In the genomic region with DNA sequence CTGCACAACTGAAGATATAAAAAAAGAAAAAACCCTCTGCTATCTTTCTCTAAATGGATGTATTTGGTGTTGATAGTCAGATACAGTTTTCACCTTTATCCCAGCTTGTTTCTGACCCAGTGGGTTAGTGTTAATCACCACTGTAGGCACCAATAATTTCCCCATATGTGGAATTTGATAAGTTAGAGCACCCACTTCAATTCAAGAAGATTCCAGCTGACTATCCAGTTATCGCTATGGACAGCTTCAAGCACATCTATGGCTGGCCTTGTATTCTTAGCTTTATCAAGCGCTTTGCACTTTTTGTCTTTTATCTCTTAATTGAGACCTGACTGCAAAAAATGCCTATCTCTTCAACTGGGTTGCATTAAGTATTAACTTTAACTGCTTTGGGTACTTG, we compare ENCODE assay signal across 36 cellular contexts.
"Had no signal": no experiment of that assay in that cellular context is flagged by ENCODE, and none has a peak within 500 bp of the region (broad histone marks: within the 10 kb centered on the region; RNA-seq: fewer than 3 reads in every experiment).

No MANE protein-coding gene starts in this region.

- H3K27ac ChIP-seq: KMS-11 had no signal

- H3K4me3 ChIP-seq: MG63 had no signal

- H3K36me3 ChIP-seq: MG63 had no signal

- H3K27me3 ChIP-seq: MG63 had no signal

- H3K9ac ChIP-seq: KMS-11 had no signal

- H3K9me3 ChIP-seq: MG63 had no signal

- DNase-seq: Karpas-422, Kasumi-1, MG63, MM.1S, MV-4-11, NCI-H1048, NCI-H1092, NCI-H1092 treated with DMSO at 0.1 percent for 48 hours, NCI-H1105, NCI-H1105 treated with DMSO at 0.1 percent for 48 hours, NCI-H1417, NCI-H1417 treated with DMSO at 0.1 percent for 48 hours, NCI-H1436, NCI-H1436 treated with DMSO at 0.1 percent for 48 hours, NCI-H146, NCI-H1694, NCI-H1694 treated with DMSO at 0.1 percent for 48 hours, NCI-H187, NCI-H187 treated with DMSO at 0.1 percent for 48 hours, NCI-H1930, NCI-H2029, NCI-H2029 treated with DMSO at 0.1 percent for 48 hours, NCI-H2081, NCI-H2081 treated with DMSO at 0.1 percent for 48 hours, NCI-H2107, NCI-H2171, NCI-H2171 treated with DMSO at 0.1 percent for 48 hours, NCI-H2227 treated with DMSO at 0.1 percent for 48 hours, NCI-H226, NCI-H345, NCI-H446, NCI-H446 treated with DMSO at 0.1 percent for 48 hours, NCI-H510A, NCI-H510A treated with DMSO at 0.1 percent for 48 hours, NCI-H524 had no signal

- H3K4me2 ChIP-seq: KMS-11 had no signal
